Comparison of ENCODE assay signal across 27 cellular contexts in the genomic region with DNA sequence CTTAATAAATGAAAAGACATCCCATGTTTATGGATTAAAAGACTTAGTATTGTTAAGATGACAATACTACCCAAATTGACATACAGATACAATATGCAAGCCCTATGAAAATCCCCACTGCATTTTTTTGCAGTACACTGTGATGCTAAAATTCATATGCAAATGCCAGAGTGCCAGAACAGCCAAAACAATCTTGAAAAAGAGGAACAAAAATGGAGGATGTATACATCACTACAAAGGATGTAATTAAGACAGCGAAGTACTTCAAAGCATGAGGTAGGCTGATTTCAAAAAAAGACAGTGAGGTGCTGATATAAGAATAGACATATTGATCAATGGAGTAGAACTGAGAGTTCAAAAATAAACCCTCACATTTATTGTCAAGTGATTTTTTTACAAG. TPM values are rescaled to one million over a fixed set of nuclear protein-coding genes. Genes with fewer than 3 reads are reported as not detected.
DNase-seq lines count a peak whose midpoint lies in the region; ATAC-seq, FAIRE-seq and TF ChIP-seq lines count a peak whose summit lies in the region.
"Had no signal": no experiment of that assay in that cellular context is flagged by ENCODE, and none has a peak within 500 bp of the region (broad histone marks: within the 10 kb centered on the region; RNA-seq: fewer than 3 reads in every experiment).

No MANE protein-coding gene starts in this region.

- TF ChIP-seq POLR2A in ovary (IDR thresholded peaks at IDR 0.05), result no peak

- intact Hi-C loops in pancreas (cut with DNase I) (no loop called here), ovary (cut with DNase I) (no loop called here)

- peaks cover under 1% of the 10 kb centered on the region for H3K27me3 Mint-ChIP-seq in memory B cell
- H3K27me3 Mint-ChIP-seq in activated naive CD8-positive, alpha-beta T cell treated with anti-CD3 and anti-CD28 coated beads, Interleukin-2, amount 50 U/mL, for 24 hours, result peaks cover 2% of the 10 kb centered on the region
- H3K27me3 Mint-ChIP-seq: B cell; CD4-positive, alpha-beta T cell had no signal

- H3K36me3 ChIP-seq in pancreas, result no peaks in the 10 kb centered on the region
- no peaks in the 10 kb centered on the region for H3K36me3 ChIP-seq in ovary
- H3K36me3 ChIP-seq: BLaER1 treated with 17β-estradiol and CSF1 and Interleukin-3, amounts not matched to agents 10 nM and 100 nM had no signal

- WGBS in pancreas, 2 donors, result 52 to 89% methylated on average over 1 of the region's 1 CpG
- 58 to 76% (median 60%) methylated on average over 1 of the region's 1 CpG for WGBS in ovary, 3 donors

- TF ChIP-seq CTCF in pancreas (IDR thresholded peaks at IDR 0.05) (no peak), ovary (IDR thresholded peaks at IDR 0.05) (no peak)

- no peak overlapping the region for H3K27ac Mint-ChIP-seq in memory B cell
- H3K27ac Mint-ChIP-seq in activated naive CD8-positive, alpha-beta T cell treated with anti-CD3 and anti-CD28 coated beads, Interleukin-2, amount 50 U/mL, for 24 hours, result no peak overlapping the region
- H3K27ac Mint-ChIP-seq: B cell; CD4-positive, alpha-beta T cell; CD8-positive, alpha-beta T cell had no signal

- H3K27ac ChIP-seq in pancreas, result no peak overlapping the region
- H3K27ac ChIP-seq in ovary, result no peak overlapping the region
- H3K27ac ChIP-seq: 22Rv1; A549; BLaER1 treated with 17β-estradiol and CSF1 and Interleukin-3, amounts not matched to agents 10 nM and 100 nM; C4-2B had no signal

- H3K27me3 ChIP-seq in pancreas, result no peaks in the 10 kb centered on the region
- H3K27me3 ChIP-seq in ovary, result no peaks in the 10 kb centered on the region

- no peaks in the 10 kb centered on the region for H3K4me1 ChIP-seq in pancreas
- no peaks in the 10 kb centered on the region for H3K4me1 ChIP-seq in ovary (ENCODE audit: insufficient read depth)
- H3K4me1 ChIP-seq: A549; BLaER1 treated with 17β-estradiol and CSF1 and Interleukin-3, amounts not matched to agents 10 nM and 100 nM; Caco-2 had no signal

- no peak overlapping the region for H3K4me3 Mint-ChIP-seq in memory B cell
- H3K4me3 Mint-ChIP-seq in activated naive CD8-positive, alpha-beta T cell treated with anti-CD3 and anti-CD28 coated beads, Interleukin-2, amount 50 U/mL, for 24 hours, result no peak overlapping the region
- H3K4me3 Mint-ChIP-seq: B cell; CD4-positive, alpha-beta T cell; CD8-positive, alpha-beta T cell had no signal

- DNase-seq in NAMALWA (ENCODE audit: low spot score) (peak; percentile 6), memory B cell (ENCODE audit: low spot score in 2 of 2) (no peak), pancreas (no peak), DMS79 treated with DMSO at 0.1 percent for 48 hours (lab: John Stamatoyannopoulos, UW) (no peak), ovary (no peak)
- no peak for DNase-seq in activated naive CD8-positive, alpha-beta T cell treated with anti-CD3 and anti-CD28 coated beads, Interleukin-2, amount 50 U/mL, for 24 hours
- DNase-seq: AML-193; Caco-2; Calu3; CD4-positive, alpha-beta T cell; CD8-positive, alpha-beta T cell; DMS153; DMS53; DMS79; GF-D8 had no signal

- peaks cover 2% of the 10 kb centered on the region for H3K9me3 Mint-ChIP-seq in memory B cell
- H3K9me3 Mint-ChIP-seq in activated naive CD8-positive, alpha-beta T cell treated with anti-CD3 and anti-CD28 coated beads, Interleukin-2, amount 50 U/mL, for 24 hours, result no peaks in the 10 kb centered on the region

- H3K4me3 ChIP-seq in pancreas (no peak overlapping the region), ovary (no peak overlapping the region)
- H3K4me3 ChIP-seq: A549; BLaER1 treated with 17β-estradiol and CSF1 and Interleukin-3, amounts not matched to agents 10 nM and 100 nM had no signal

- peaks cover 2% of the 10 kb centered on the region for H3K4me1 Mint-ChIP-seq in memory B cell
- H3K4me1 Mint-ChIP-seq in activated naive CD8-positive, alpha-beta T cell treated with anti-CD3 and anti-CD28 coated beads, Interleukin-2, amount 50 U/mL, for 24 hours, result no peaks in the 10 kb centered on the region

- FAIRE-seq in colon (lab: Jason Lieb, UNC) (peak; percentile 74), pancreas (lab: Jason Lieb, UNC) (peak; percentile 5)
- FAIRE-seq: A549, D721Med, G401.6, GM12891, GM19239 had no signal

- no peaks in the 10 kb centered on the region for H3K9me3 ChIP-seq in pancreas
- no peaks in the 10 kb centered on the region for H3K9me3 ChIP-seq in ovary
- H3K9me3 ChIP-seq: A549, Caco-2 had no signal

- no peak for TF ChIP-seq EP300 in ovary (IDR thresholded peaks at IDR 0.05)

- H3K36me3 Mint-ChIP-seq in memory B cell, result peaks cover 1% of the 10 kb centered on the region
- H3K36me3 Mint-ChIP-seq in activated naive CD8-positive, alpha-beta T cell treated with anti-CD3 and anti-CD28 coated beads, Interleukin-2, amount 50 U/mL, for 24 hours (ENCODE audit: low read depth), result no peaks in the 10 kb centered on the region
- H3K36me3 Mint-ChIP-seq: CD8-positive, alpha-beta T cell had no signal

- ATAC-seq in memory B cell (ENCODE audit: low read depth) (peak; percentile 79), pancreas (no peak)
- ATAC-seq in activated naive CD8-positive, alpha-beta T cell treated with anti-CD3 and anti-CD28 coated beads, Interleukin-2, amount 50 U/mL, for 24 hours, result no peak
- ATAC-seq: A549; CD8-positive, alpha-beta T cell had no signal

RNA-seq across cellular contexts. Expression of gene SATL1, which starts 47.3 kb away (rescaled TPM):
- total RNA-seq in pancreas (not detected), ovary (under 1 TPM in 1 of 7 donors, not detected in 6; 0.10 TPM)
- polyA plus RNA-seq in pancreas (under 1 TPM in 1 of 2 donors, not detected in 1; 0.05 TPM), ovary (under 1 TPM in 1 of 2 donors, not detected in 1; 0.02 TPM)
- total RNA-seq: A172; B cell; Calu3; CD4-positive, alpha-beta T cell; CD8-positive, alpha-beta T cell had no signal
- polyA plus RNA-seq: BJ had no signal

RNA-seq across cellular contexts. Expression of gene ZNF711, which starts 47.5 kb away (rescaled TPM):
- total RNA-seq in pancreas (1 to 10 TPM; 1.7 to 3.0 (median 2.0) TPM), ovary (1 to 10 TPM; 5.3 to 8.8 (median 6.2) TPM)
- polyA plus RNA-seq in pancreas (1 to 10 TPM; 2.7 to 4.7 TPM), ovary (1 to 10 TPM; 6.1 to 7.8 TPM)
- total RNA-seq: A172 had no signal
